11 cellular contexts compared by ENCODE assay signal in the genomic region with DNA sequence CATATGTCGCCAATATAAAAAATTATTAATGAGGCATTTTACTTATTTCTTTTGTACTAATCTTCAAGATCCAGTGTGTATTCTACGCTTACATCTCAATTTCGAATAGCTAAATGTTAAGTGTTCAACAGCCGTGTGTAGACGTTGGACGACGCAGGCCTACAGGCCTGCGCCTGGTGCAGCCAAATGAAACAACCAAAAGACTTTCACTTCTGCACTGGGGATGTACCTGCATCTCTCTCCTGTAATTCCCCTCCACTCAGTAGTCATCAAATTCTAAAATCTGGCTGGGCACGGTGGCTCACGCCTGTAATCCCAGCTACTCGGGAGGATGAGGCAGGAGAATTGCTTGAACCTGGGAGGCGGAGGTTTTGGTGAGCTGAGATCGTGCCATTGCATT.
DNase-seq lines count a peak whose midpoint lies in the region; ATAC-seq and FAIRE-seq lines count a peak whose summit lies in the region.
"Had no signal": no experiment of that assay in that cellular context is flagged by ENCODE, and none has a peak within 500 bp of the region (broad histone marks: within the 10 kb centered on the region; RNA-seq: fewer than 3 reads in every experiment).

No MANE protein-coding gene starts in this region.

- FAIRE-seq in GM18507 (lab: Jason Lieb, UNC): peak; percentile 93

- DNase-seq in GM18507 (ENCODE audit: extremely low spot score, insufficient read length, low read depth) (peak; percentile 52), NCI-H1105 (lab: John Stamatoyannopoulos, UW) (no peak), COR-L47 (lab: John Stamatoyannopoulos, UW) (no peak), NCI-H146 (lab: John Stamatoyannopoulos, UW) (no peak)
- no peak for DNase-seq in central memory CD4-positive, alpha-beta T cell
- DNase-seq: caudate nucleus, substantia nigra had no signal

- peak; percentile 67 for ATAC-seq in GM19467 (IDR thresholded peaks at IDR 0.05; ENCODE audit: unreplicated experiment)
- peak; percentile 86 for ATAC-seq in HG02938 (IDR thresholded peaks at IDR 0.05; ENCODE audit: unreplicated experiment)
- peak; percentile 50 for ATAC-seq in HG03575 (IDR thresholded peaks at IDR 0.05; ENCODE audit: extremely low read depth, insufficient number of reproducible peaks, low FRiP score, unreplicated experiment)
- ATAC-seq: activated T-helper 17 cell treated with anti-CD3 and anti-CD28 coated beads, Interleukin-2, amount 50 U/mL, for 72 hours had no signal
